In the genomic region with DNA sequence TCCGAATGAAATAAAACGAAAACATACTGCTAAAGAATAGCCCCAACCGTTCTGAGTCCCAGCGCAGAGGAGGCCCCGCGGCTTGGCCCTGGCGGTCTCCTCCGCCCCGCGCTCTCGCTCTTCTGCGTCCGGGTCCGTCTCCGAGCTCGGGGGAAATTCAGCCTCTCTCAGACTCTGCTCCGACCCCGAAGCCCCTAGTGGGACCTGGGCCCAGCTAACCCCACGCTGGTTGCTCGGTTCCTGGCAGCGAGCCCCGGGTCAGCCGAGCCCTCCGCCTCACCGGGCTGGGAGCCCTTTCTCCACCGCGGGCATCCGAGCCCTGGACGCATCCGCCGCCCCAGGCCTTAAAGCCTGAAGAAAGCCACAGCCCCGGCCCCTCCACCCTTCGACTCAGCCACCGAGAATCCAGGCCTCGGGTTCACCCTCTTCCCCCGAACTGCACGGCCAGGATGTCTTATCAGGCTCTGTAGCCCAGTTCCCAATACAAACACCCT, we compare ENCODE assay signal across 1 cellular context.
TF ChIP-seq lines count a peak whose summit lies in the region.

No MANE protein-coding gene starts in this region.

TF ChIP-seq in HepG2, 621 proteins besides CTCF, POLR2A, EP300 and RAD21 (continued from another document):
- TF ChIP-seq FOXM1 (CRISPR knock-in tag; IDR thresholded peaks at IDR 0.05) (no peak), PHF21A (CRISPR knock-in tag; IDR thresholded peaks at IDR 0.05) (no peak)
